Comparison of ENCODE assay signal across 18 cellular contexts in the genomic region with DNA sequence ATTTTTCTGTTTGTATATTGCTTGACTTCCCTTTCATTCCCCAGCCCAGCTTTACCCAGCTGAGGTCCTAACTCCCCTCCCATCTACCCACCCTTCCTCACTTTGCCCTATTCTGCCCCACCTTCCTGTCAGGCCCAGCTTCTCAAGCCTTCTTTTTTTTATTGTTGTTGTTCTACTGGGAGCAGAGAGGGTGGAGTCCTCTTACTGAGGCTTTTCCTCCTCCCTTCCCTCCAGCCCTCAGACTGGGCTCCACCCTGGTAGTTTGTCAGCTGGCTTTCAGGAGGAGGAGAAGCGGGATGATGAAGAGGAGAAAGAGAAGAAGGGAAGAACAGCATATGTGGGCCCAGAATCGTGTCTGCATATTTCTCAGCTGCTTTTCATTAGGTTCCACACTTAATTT. TPM values are rescaled to one million over a fixed set of nuclear protein-coding genes. Genes with fewer than 3 reads are reported as not detected.
A peak's percentile ranks its signal among the peaks of the same experiment; 100 is the strongest.
DNase-seq lines count a peak whose midpoint lies in the region; ATAC-seq and TF ChIP-seq lines count a peak whose summit lies in the region.
"Had no signal": no experiment of that assay in that cellular context is flagged by ENCODE, and none has a peak within 500 bp of the region (broad histone marks: within the 10 kb centered on the region; RNA-seq: fewer than 3 reads in every experiment).

No MANE protein-coding gene starts in this region.

- H4K20me1 ChIP-seq in PC-9 (ENCODE audit: insufficient read depth), result no peaks in the 10 kb centered on the region

- peaks cover 32% of the 10 kb centered on the region for H3K4me1 ChIP-seq in PC-9 (replicated peaks; ENCODE audit: insufficient read depth)
- no peaks in the 10 kb centered on the region for H3K4me1 ChIP-seq in endodermal cell (ENCODE audit: control insufficient read depth, insufficient read depth, low read length)

- no peaks in the 10 kb centered on the region for H3K36me3 Mint-ChIP-seq in endodermal cell (ENCODE audit: low read depth)
- H3K36me3 Mint-ChIP-seq in memory B cell, result no peaks in the 10 kb centered on the region
- no peaks in the 10 kb centered on the region for H3K36me3 Mint-ChIP-seq in type B pancreatic cell

- POLR2A ChIA-PET in PC-9 (lab: Charles Lee; ENCODE audit: unreplicated experiment), result interaction anchor here (0.6 kb wide), 2 partner anchors 136 to 750 kb away, joined by 3 to 7 read pairs; no protein-coding TSS in a partner anchor

- no peak overlapping the region for H3K4me3 Mint-ChIP-seq in endodermal cell
- no peak overlapping the region for H3K4me3 Mint-ChIP-seq in memory B cell
- peak overlapping the region; percentile 35 for H3K4me3 Mint-ChIP-seq in type B pancreatic cell
- H3K4me3 Mint-ChIP-seq: T-helper 1 cell treated with Interleukin-12 subunit alpha and Interleukin-12 subunit beta and Interleukin-4 antibody, amounts not matched to agents 30 μg/mL and 1 μg/mL, for 36 hours had no signal

- H3K9ac ChIP-seq in endodermal cell (ENCODE audit: extremely low read depth, low read length, poor library complexity, severe bottlenecking), result no peak overlapping the region
- H3K9ac ChIP-seq: KMS-11 had no signal

- peaks cover 5% of the 10 kb centered on the region; the same call in 1 of the 2 replicates for H3F3A ChIP-seq in PC-9 (ENCODE audit: insufficient read depth, low read depth)

- intact Hi-C loops in PC-9 (cut with micrococcal nuclease; ENCODE audit: unreplicated experiment), result no loop called here

- H3K4me1 Mint-ChIP-seq in endodermal cell (peaks cover 12% of the 10 kb centered on the region), memory B cell (peaks cover 13% of the 10 kb centered on the region), type B pancreatic cell (ENCODE audit: unreplicated experiment) (no peaks in the 10 kb centered on the region)

- TF ChIP-seq CTCF in PC-9 (conservative IDR thresholded peaks at IDR 0.05) (no peak), endodermal cell (conservative IDR thresholded peaks at IDR 0.05) (no peak), type B pancreatic cell (conservative IDR thresholded peaks at IDR 0.05) (no peak)

- no CpG with 5 or more reads among the region's 2 CpGs for WGBS in endodermal cell (ENCODE audit: insufficient coverage in 1 of 2, insufficient read length in 1 of 2), 2 experiments

- CTCF ChIA-PET in PC-9 (lab: Charles Lee), result no interaction called here

- H3K27ac ChIP-seq in PC-9 (no peak overlapping the region), endodermal cell (ENCODE audit: low read depth, low read length) (no peak overlapping the region)
- H3K27ac ChIP-seq: KMS-11 had no signal

- H3K79me2 ChIP-seq in PC-9 (ENCODE audit: low read depth), result no peaks in the 10 kb centered on the region

- no peaks in the 10 kb centered on the region for H3K9me3 ChIP-seq in PC-9 (ENCODE audit: insufficient read depth, low read depth)
- H3K9me3 ChIP-seq in endodermal cell (ENCODE audit: control insufficient read depth, low read length), result no peaks in the 10 kb centered on the region

- no peaks in the 10 kb centered on the region for H3K27me3 Mint-ChIP-seq in endodermal cell (ENCODE audit: insufficient read depth)
- no peaks in the 10 kb centered on the region for H3K27me3 Mint-ChIP-seq in memory B cell
- peaks cover 27% of the 10 kb centered on the region for H3K27me3 Mint-ChIP-seq in type B pancreatic cell

- H3K9me3 Mint-ChIP-seq in endodermal cell (peaks cover 24% of the 10 kb centered on the region), memory B cell (no peaks in the 10 kb centered on the region), type B pancreatic cell (no peaks in the 10 kb centered on the region)
- H3K9me3 Mint-ChIP-seq: T-helper 1 cell treated with Interleukin-12 subunit alpha and Interleukin-12 subunit beta and Interleukin-4 antibody, amounts not matched to agents 30 μg/mL and 1 μg/mL, for 36 hours had no signal

- H3K9me2 ChIP-seq in PC-9 (ENCODE audit: insufficient read depth), result no peaks in the 10 kb centered on the region

- no peak overlapping the region for H2AFZ ChIP-seq in PC-9

- no TSS peak for BruUV-seq in PC-9 (replicated peaks; lab: Mats Ljungman, UMichigan)

- no peak overlapping the region for H3K4me3 ChIP-seq in PC-9
- H3K4me3 ChIP-seq in endodermal cell (ENCODE audit: low read length), result no peak overlapping the region

- H3K36me3 ChIP-seq in PC-9 (ENCODE audit: low read depth), result no peaks in the 10 kb centered on the region
- H3K36me3 ChIP-seq in endodermal cell (ENCODE audit: control insufficient read depth, insufficient read depth, low read length), result no peaks in the 10 kb centered on the region

- ATAC-seq in memory B cell (ENCODE audit: low read depth), result no peak
- ATAC-seq: activated CD4-positive, CD25-positive, alpha-beta regulatory T cell treated with anti-CD3 and anti-CD28 coated beads, Interleukin-2, amount 50 U/mL, for 24 hours; stimulated activated naive CD8-positive, alpha-beta T cell treated with anti-CD3 and anti-CD28 coated beads, Interleukin-15, Interleukin-2, amounts not matched to agents 100 U/mL and 50 U/mL, for 24 hours had no signal

- DNase-seq in PC-9 (peak in 1 of 2 experiments; percentile 61), endodermal cell (peak; percentile 48), memory B cell (ENCODE audit: low spot score in 2 of 2) (no peak), type B pancreatic cell (ENCODE audit: extremely low spot score, unreplicated experiment) (no peak), inferior parietal cortex (ENCODE audit: extremely low spot score) (no peak), NCI-H1105 (lab: John Stamatoyannopoulos, UW) (no peak)
- no peak for DNase-seq in stimulated activated naive CD4-positive, alpha-beta T cell treated with Interleukin-2 at 50 U/mL for 16 hours (lab: John Stamatoyannopoulos, UW)
- DNase-seq: central memory CD4-positive, alpha-beta T cell; effector CD4-positive, alpha-beta T cell; GDM1; left cardiac atrium; NCI-H1092 treated with DMSO at 0.1 percent for 48 hours; NCI-H524; stimulated activated naive CD8-positive, alpha-beta T cell treated with anti-CD3 and anti-CD28 coated beads, Interleukin-15, Interleukin-2, amounts not matched to agents 100 U/mL and 50 U/mL, for 24 hours had no signal

- H3K27ac Mint-ChIP-seq in endodermal cell (no peak overlapping the region), memory B cell (peak overlapping the region; percentile 6), type B pancreatic cell (peak overlapping the region; percentile 89)
- H3K27ac Mint-ChIP-seq: T-helper 1 cell treated with Interleukin-12 subunit alpha and Interleukin-12 subunit beta and Interleukin-4 antibody, amounts not matched to agents 30 μg/mL and 1 μg/mL, for 36 hours had no signal

- H3K4me2 ChIP-seq in PC-9, result peak overlapping the region; percentile 39
- H3K4me2 ChIP-seq: KMS-11 had no signal

- no peaks in the 10 kb centered on the region for H3K27me3 ChIP-seq in PC-9 (ENCODE audit: insufficient read depth, low read depth)
- H3K27me3 ChIP-seq in endodermal cell (ENCODE audit: control insufficient read depth, insufficient read depth, low read length, poor library complexity, severe bottlenecking), result no peaks in the 10 kb centered on the region

RNA-seq across cellular contexts. Expression of gene KLF8, which starts 3.2 kb away (rescaled TPM):
- 92.7 and 93.2 TPM in 2 replicates for total RNA-seq in PC-9 (2021)
- total RNA-seq in endodermal cell, result 100 to 1,000 TPM in 1 of 2 donors, 10 to 100 TPM in 1; 62.6 to 110 TPM
- polyA plus RNA-seq in endodermal cell (2013, experiment 1 of 2), result 27.9 TPM
- 37.7 TPM for polyA plus RNA-seq in endodermal cell (2013, experiment 2 of 2)
- total RNA-seq in type B pancreatic cell (ENCODE audit: low replicate concordance), result 11.7 and 30.7 TPM in 2 replicates
- total RNA-seq: OCI-LY7 had no signal
